25 cellular contexts compared by ENCODE assay signal in genomic region chr7:66015440-66016130, GRCh38.
"Had no signal": no experiment of that assay in that cellular context is flagged by ENCODE, and none has a peak within 500 bp of the region (broad histone marks: within the 10 kb centered on the region; RNA-seq: fewer than 3 reads in every experiment).

No MANE protein-coding gene starts in this region.

- H3K4me1 ChIP-seq: gastroesophageal sphincter, heart left ventricle, lower lobe of right lung, pancreas, psoas muscle, right atrium auricular region, upper lobe of left lung had no signal

- H3K9me3 Mint-ChIP-seq: activated CD4-positive, alpha-beta memory T cell treated with anti-CD3 and anti-CD28 coated beads, Interleukin-2, amount 10 ng/mL, durations not matched to agents 7 days and 5 days; activated CD4-positive, alpha-beta T cell treated with anti-CD3 and anti-CD28 coated beads, Interleukin-2, amount 10 ng/mL, durations not matched to agents 24 days and 14 days; activated naive CD4-positive, alpha-beta T cell treated with anti-CD3 and anti-CD28 coated beads, Interleukin-2, amount 10 ng/mL, durations not matched to agents 7 days and 5 days; activated T-cell treated with anti-CD3 and anti-CD28 coated beads, Interleukin-2, amount 50 U/mL, for 72 hours; endodermal cell; mesothelial cell of epicardium; natural killer cell treated with Interleukin-12 subunit alpha and Interleukin-12 subunit beta and Interleukin-15 and Interleukin-18, amount 100 ng/mL, for 72 hours; T-cell; T-helper 2 cell treated with Interferon-gamma antibody and Interleukin-4, amounts not matched to agents 5 μg/mL and 100 μg/mL, for 36 hours had no signal

- H3K27me3 ChIP-seq: esophagus squamous epithelium, gastroesophageal sphincter, heart left ventricle, pancreas, right atrium auricular region, stomach, upper lobe of left lung had no signal

- H3K4me3 Mint-ChIP-seq: activated CD4-positive, alpha-beta memory T cell treated with anti-CD3 and anti-CD28 coated beads, Interleukin-2, amount 10 ng/mL, durations not matched to agents 7 days and 5 days; activated CD4-positive, alpha-beta T cell treated with anti-CD3 and anti-CD28 coated beads, Interleukin-2, amount 10 ng/mL, durations not matched to agents 24 days and 14 days; activated naive CD4-positive, alpha-beta T cell treated with anti-CD3 and anti-CD28 coated beads, Interleukin-2, amount 10 ng/mL, durations not matched to agents 7 days and 5 days; activated T-cell treated with anti-CD3 and anti-CD28 coated beads, Interleukin-2, amount 50 U/mL, for 72 hours; endodermal cell; mesothelial cell of epicardium; natural killer cell treated with Interleukin-12 subunit alpha and Interleukin-12 subunit beta and Interleukin-15 and Interleukin-18, amount 100 ng/mL, for 72 hours; T-cell; T-helper 2 cell treated with Interferon-gamma antibody and Interleukin-4, amounts not matched to agents 5 μg/mL and 100 μg/mL, for 36 hours had no signal

- H3K9me3 ChIP-seq: esophagus squamous epithelium, gastroesophageal sphincter, heart left ventricle, lower lobe of right lung, pancreas, psoas muscle, right atrium auricular region, stomach, upper lobe of left lung had no signal

- H3K27ac Mint-ChIP-seq: activated CD4-positive, alpha-beta memory T cell treated with anti-CD3 and anti-CD28 coated beads, Interleukin-2, amount 10 ng/mL, durations not matched to agents 7 days and 5 days; activated CD4-positive, alpha-beta T cell treated with anti-CD3 and anti-CD28 coated beads, Interleukin-2, amount 10 ng/mL, durations not matched to agents 24 days and 14 days; activated naive CD4-positive, alpha-beta T cell treated with anti-CD3 and anti-CD28 coated beads, Interleukin-2, amount 10 ng/mL, durations not matched to agents 7 days and 5 days; activated T-cell treated with anti-CD3 and anti-CD28 coated beads, Interleukin-2, amount 50 U/mL, for 72 hours; endodermal cell; mesothelial cell of epicardium; natural killer cell treated with Interleukin-12 subunit alpha and Interleukin-12 subunit beta and Interleukin-15 and Interleukin-18, amount 100 ng/mL, for 72 hours; T-cell; T-helper 2 cell treated with Interferon-gamma antibody and Interleukin-4, amounts not matched to agents 5 μg/mL and 100 μg/mL, for 36 hours had no signal

- H3K36me3 ChIP-seq: esophagus squamous epithelium, gastroesophageal sphincter, heart left ventricle, lower lobe of right lung, pancreas, right atrium auricular region, stomach, upper lobe of left lung had no signal

- H3K36me3 Mint-ChIP-seq: activated naive CD4-positive, alpha-beta T cell treated with anti-CD3 and anti-CD28 coated beads, Interleukin-2, amount 10 ng/mL, durations not matched to agents 7 days and 5 days; mesothelial cell of epicardium; natural killer cell treated with Interleukin-12 subunit alpha and Interleukin-12 subunit beta and Interleukin-15 and Interleukin-18, amount 100 ng/mL, for 72 hours; T-cell had no signal

- DNase-seq: activated CD4-positive, alpha-beta memory T cell treated with anti-CD3 and anti-CD28 coated beads, Interleukin-2, amount 10 ng/mL, durations not matched to agents 7 days and 5 days; activated CD4-positive, alpha-beta T cell treated with anti-CD3 and anti-CD28 coated beads, Interleukin-2, amount 10 ng/mL, durations not matched to agents 24 days and 14 days; activated effector memory CD4-positive, alpha-beta T cell treated with anti-CD3 and anti-CD28 coated beads, Interleukin-2, amount 50 U/mL, for 16 hours; activated naive CD4-positive, alpha-beta T cell treated with anti-CD3 and anti-CD28 coated beads, Interleukin-2, amount 10 ng/mL, durations not matched to agents 7 days and 5 days; activated T-cell treated with anti-CD3 and anti-CD28 coated beads, Interleukin-2, amount 50 U/mL, for 72 hours; amygdala; cerebellar nuclear complex; cortex of kidney; endodermal cell; esophagus squamous epithelium; heart left ventricle; islet precursor cell; lower lobe of right lung; pancreas; psoas muscle; stimulated activated CD4-positive, alpha-beta T cell treated with anti-CD3 and anti-CD28 coated beads, Interleukin-1b, Interleukin-23, amount 100 ng/mL, for 48 hours; stomach; T-cell; upper lobe of left lung had no signal

- H3K27ac ChIP-seq: esophagus squamous epithelium, gastroesophageal sphincter, heart left ventricle, lower lobe of right lung, pancreas, psoas muscle, right atrium auricular region, stomach, upper lobe of left lung, VCaP had no signal

- H3K4me1 Mint-ChIP-seq: activated CD4-positive, alpha-beta memory T cell treated with anti-CD3 and anti-CD28 coated beads, Interleukin-2, amount 10 ng/mL, durations not matched to agents 7 days and 5 days; activated CD4-positive, alpha-beta T cell treated with anti-CD3 and anti-CD28 coated beads, Interleukin-2, amount 10 ng/mL, durations not matched to agents 24 days and 14 days; activated naive CD4-positive, alpha-beta T cell treated with anti-CD3 and anti-CD28 coated beads, Interleukin-2, amount 10 ng/mL, durations not matched to agents 7 days and 5 days; mesothelial cell of epicardium; T-cell had no signal

- H3K4me3 ChIP-seq: esophagus squamous epithelium, gastroesophageal sphincter, heart left ventricle, lower lobe of right lung, pancreas, psoas muscle, right atrium auricular region, stomach, upper lobe of left lung had no signal
